13 cellular contexts compared by ENCODE assay signal in genomic region chr9:126394802-126395201, GRCh38.
DNase-seq lines count a peak whose midpoint lies in the region; ATAC-seq and TF ChIP-seq lines count a peak whose summit lies in the region.
"Had no signal": no experiment of that assay in that cellular context is flagged by ENCODE, and none has a peak within 500 bp of the region (broad histone marks: within the 10 kb centered on the region; RNA-seq: fewer than 3 reads in every experiment).

No MANE protein-coding gene starts in this region.

- peaks cover 10% of the 10 kb centered on the region for H3F3A ChIP-seq in SK-N-SH (replicated peaks; ENCODE audit: insufficient read depth)

- H3K79me2 ChIP-seq in KMS-11 (ENCODE audit: insufficient read depth, low read depth) (no peaks in the 10 kb centered on the region), SK-N-SH (ENCODE audit: insufficient read depth) (no peaks in the 10 kb centered on the region)

- no peaks in the 10 kb centered on the region for H3K9me3 Mint-ChIP-seq in CD8-positive, alpha-beta T cell

- DNase-seq in CD8-positive, alpha-beta T cell: no peak
- DNase-seq in caudate nucleus (lab: John Stamatoyannopoulos, UW) (no peak), myocyte (ENCODE audit: low read depth) (peak; percentile 39), DMS153 (lab: John Stamatoyannopoulos, UW) (no peak), SK-N-SH (no peak)
- DNase-seq: COR-L47, NCI-H1092 treated with DMSO at 0.1 percent for 48 hours, NCI-H187 had no signal

- H3K4me2 ChIP-seq in KMS-11 (peak overlapping the region; percentile 89), SK-N-SH (no peak overlapping the region)
- H3K4me2 ChIP-seq: PC-9 had no signal

- H3K9ac ChIP-seq in KMS-11 (no peak overlapping the region), SK-N-SH (no peak overlapping the region)

- TF ChIP-seq RAD21 in SK-N-SH (IDR thresholded peaks at IDR 0.05; ENCODE audit: low read length): no peak

- H3K36me3 ChIP-seq in CD8-positive, alpha-beta T cell (ENCODE audit: insufficient read depth, low read length): no peaks in the 10 kb centered on the region
- H3K36me3 ChIP-seq in KMS-11 (ENCODE audit: insufficient read depth) (no peaks in the 10 kb centered on the region), SK-N-SH (replicated peaks in 1 of 2; ENCODE audit: control insufficient read depth in 1 of 2, insufficient read depth in 2 of 2, low read length in 1 of 2) (peaks cover 4 to 21% of the 10 kb centered on the region in 2 experiments)

- no peak for TF ChIP-seq CTCF in CD8-positive, alpha-beta T cell (IDR thresholded peaks at IDR 0.05)
- TF ChIP-seq CTCF in KMS-11 (conservative IDR thresholded peaks at IDR 0.05; ENCODE audit: low read depth, low read length) (no peak), SK-N-SH (IDR thresholded peaks at IDR 0.05) (no peak)

- no peaks in the 10 kb centered on the region for H4K20me1 ChIP-seq in KMS-11 (ENCODE audit: insufficient read depth)
- no peaks in the 10 kb centered on the region; the same call in 1 of the 2 replicates for H4K20me1 ChIP-seq in SK-N-SH (ENCODE audit: insufficient read depth)

- intact Hi-C loops in CD8-positive, alpha-beta T cell (cut with DNase I, micrococcal nuclease): loop anchor here in 1 of 2 experiments (5.0 kb wide), 1 partner anchor 988 kb away; no protein-coding TSS in a partner anchor

- no peak overlapping the region for H3K4me3 ChIP-seq in CD8-positive, alpha-beta T cell (ENCODE audit: low read depth, low read length)
- H3K4me3 ChIP-seq in KMS-11 (IDR thresholded peaks at IDR 0.05; ENCODE audit: insufficient read depth, low read depth, low read length) (no peak overlapping the region), SK-N-SH (ENCODE audit: low read depth in 2 of 2, low read length in 1 of 2) (no peak overlapping the region)
- H3K4me3 ChIP-seq: HAP-1, K562, PC-9 had no signal

- no peak for ATAC-seq in CD8-positive, alpha-beta T cell
- ATAC-seq in HG02884 (IDR thresholded peaks at IDR 0.05; ENCODE audit: unreplicated experiment): no peak
- ATAC-seq: K562 had no signal

- peaks cover 42% of the 10 kb centered on the region for H3K4me1 Mint-ChIP-seq in CD8-positive, alpha-beta T cell (ENCODE audit: low read depth)

- 95% methylated on average over 9 of the region's 9 CpGs for WGBS in SK-N-SH (ENCODE audit: low lambda C conversion rate)

- H2AFZ ChIP-seq in KMS-11 (ENCODE audit: low read depth): no peak overlapping the region
- no peak overlapping the region for H2AFZ ChIP-seq in SK-N-SH (ENCODE audit: low read depth)
- H2AFZ ChIP-seq: PC-9 had no signal

- H3K4me3 Mint-ChIP-seq in CD8-positive, alpha-beta T cell: no peak overlapping the region

- H3K27me3 ChIP-seq in CD8-positive, alpha-beta T cell (ENCODE audit: insufficient read depth, low read length): no peaks in the 10 kb centered on the region
- no peaks in the 10 kb centered on the region for H3K27me3 ChIP-seq in KMS-11 (ENCODE audit: insufficient read depth, low read depth)
- no peaks in the 10 kb centered on the region for H3K27me3 ChIP-seq in SK-N-SH (ENCODE audit: insufficient read depth)

- no peaks in the 10 kb centered on the region for H3K9me2 ChIP-seq in SK-N-SH

- CTCF ChIA-PET in CD8-positive, alpha-beta T cell (lab: Charles Lee): interaction anchor here (1.0 to 6.4 kb wide), 5 partner anchors 31 to 105 kb away, joined by 3 to 182 read pairs (median 20); no protein-coding TSS in a partner anchor
- CTCF ChIA-PET in SK-N-SH (lab: Yijun Ruan, JAX): interaction anchor here (1.0 to 4.8 kb wide), 3 partner anchors 77 to 987 kb away, joined by 3 to 51 read pairs (median 5); no protein-coding TSS in a partner anchor

- no peak for TF ChIP-seq EP300 in SK-N-SH (IDR thresholded peaks at IDR 0.05; ENCODE audit: borderline replicate concordance in 1 of 2, low read depth in 1 of 2, low read length in 1 of 2)

- peaks cover 47% of the 10 kb centered on the region for H3K36me3 Mint-ChIP-seq in CD8-positive, alpha-beta T cell

- H3K9me3 ChIP-seq in CD8-positive, alpha-beta T cell (ENCODE audit: low read length): no peaks in the 10 kb centered on the region
- no peaks in the 10 kb centered on the region for H3K9me3 ChIP-seq in SK-N-SH
- H3K9me3 ChIP-seq: HAP-1 had no signal

- H3K27ac Mint-ChIP-seq in CD8-positive, alpha-beta T cell: peak overlapping the region; percentile 58

- no peaks in the 10 kb centered on the region for H3K27me3 Mint-ChIP-seq in CD8-positive, alpha-beta T cell (ENCODE audit: low read depth)

- peaks cover 29% of the 10 kb centered on the region for H3K4me1 ChIP-seq in CD8-positive, alpha-beta T cell (ENCODE audit: insufficient read depth, low read length)
- peaks cover 92% of the 10 kb centered on the region for H3K4me1 ChIP-seq in KMS-11 (ENCODE audit: low read depth, poor library complexity, severe bottlenecking)
- peaks cover 4 to 5% of the 10 kb centered on the region in 2 experiments; a peak in 1 of 4 replicates for H3K4me1 ChIP-seq in SK-N-SH (ENCODE audit: control insufficient read depth in 1 of 2, insufficient read depth in 2 of 2, low read depth in 1 of 2, low read length in 1 of 2)
- H3K4me1 ChIP-seq: HAP-1 had no signal

- POLR2A ChIA-PET in CD8-positive, alpha-beta T cell (lab: Charles Lee): no interaction called here
- POLR2A ChIA-PET in SK-N-SH (lab: Yijun Ruan, JAX): no interaction called here

- H3K27ac ChIP-seq in CD8-positive, alpha-beta T cell (ENCODE audit: low read depth, low read length): no peak overlapping the region
- peak overlapping the region; percentile 82 for H3K27ac ChIP-seq in KMS-11
- H3K27ac ChIP-seq in caudate nucleus (ENCODE audit: low read depth, low read length): peak overlapping the region; percentile 50
- H3K27ac ChIP-seq in SK-N-SH (ENCODE audit: low read depth in 2 of 2, low read length in 1 of 2): no peak overlapping the region
- H3K27ac ChIP-seq: PC-9 had no signal

TF ChIP-seq in SK-N-SH, 30 proteins besides CTCF, POLR2A, EP300 and RAD21:
- TF ChIP-seq RFX5 (IDR thresholded peaks at IDR 0.05; ENCODE audit: low read length): no peak
- no peak for TF ChIP-seq REST (IDR thresholded peaks at IDR 0.05; ENCODE audit: low read depth, low read length)
- no peak for TF ChIP-seq MXI1 (IDR thresholded peaks at IDR 0.05; ENCODE audit: low read depth, low read length)
- TF ChIP-seq TCF12 (IDR thresholded peaks at IDR 0.05): no peak
- no peak for TF ChIP-seq FOXJ3 (CRISPR knock-in tag; IDR thresholded peaks at IDR 0.05)
- no peak for TF ChIP-seq RCOR1 (IDR thresholded peaks at IDR 0.05; ENCODE audit: low read length)
- TF ChIP-seq CHD2 (IDR thresholded peaks at IDR 0.05; ENCODE audit: low read length, partially characterized antibody): no peak
- no peak for TF ChIP-seq TAF1 (IDR thresholded peaks at IDR 0.05; ENCODE audit: borderline replicate concordance, low read depth, low read length)
- no peak for TF ChIP-seq ZBTB33 (IDR thresholded peaks at IDR 0.05; ENCODE audit: borderline replicate concordance, low read depth)
- no peak for TF ChIP-seq YY1 (IDR thresholded peaks at IDR 0.05; ENCODE audit: low read depth)
- no peak for TF ChIP-seq SIN3A (IDR thresholded peaks at IDR 0.05; ENCODE audit: borderline replicate concordance, low read depth, low read length)
- TF ChIP-seq NRF1 (IDR thresholded peaks at IDR 0.05; ENCODE audit: low read depth, low read length): no peak
- no peak for TF ChIP-seq MEF2A (IDR thresholded peaks at IDR 0.05; ENCODE audit: borderline replicate concordance, low read depth)

Comparison
In these comparisons a context has a peak if more than half of its experiments do, and no peak if none do; other contexts are left out.
1. H3K27ac ChIP-seq: peak in KMS-11 (single experiment) and caudate nucleus (single experiment); none in CD8-positive, alpha-beta T cell (single experiment) and SK-N-SH (0 of 2).